8 cellular contexts compared by ENCODE assay signal in genomic region chr3:184380627-184381260, GRCh38. TPM values are rescaled to one million over a fixed set of nuclear protein-coding genes. Genes with fewer than 3 reads are reported as not detected.
DNase-seq lines count a peak whose midpoint lies in the region; ATAC-seq and FAIRE-seq lines count a peak whose summit lies in the region.

No MANE protein-coding gene starts in this region.

- H3K27me3 ChIP-seq in HAP-1 (ENCODE audit: low read depth) (no peaks in the 10 kb centered on the region), small intestine (ENCODE audit: control insufficient read depth in 2 of 2, insufficient read depth in 2 of 2, low read length in 2 of 2) (peaks cover 15 to 19% of the 10 kb centered on the region in 2 donors)

- no peaks in the 10 kb centered on the region for H3K36me3 ChIP-seq in HAP-1 (replicated peaks)
- H3K36me3 ChIP-seq in small intestine (ENCODE audit: control insufficient read depth in 2 of 2, insufficient read depth in 2 of 2, low read length in 2 of 2) = no peaks in the 10 kb centered on the region

- FAIRE-seq in small intestine (lab: Jason Lieb, UNC) = no peak

- ATAC-seq in HG02759 (IDR thresholded peaks at IDR 0.05; ENCODE audit: unreplicated experiment) (no peak), HG03135 (IDR thresholded peaks at IDR 0.05; ENCODE audit: unreplicated experiment) (no peak), GM18519 (IDR thresholded peaks at IDR 0.05; ENCODE audit: low FRiP score, unreplicated experiment) (no peak)

- H3K4me3 ChIP-seq in HAP-1 (peak overlapping the region; percentile 30), small intestine (ENCODE audit: low read depth in 1 of 2, low read length in 2 of 2) (peak overlapping the region; percentile 10 to 64)

- 3 to 5% (median 3%) methylated on average over 36 to 42 of the region's 42 CpGs for WGBS in small intestine, 3 donors

- H3K9me3 ChIP-seq in HAP-1 = no peaks in the 10 kb centered on the region
- no peaks in the 10 kb centered on the region for H3K9me3 ChIP-seq in small intestine (ENCODE audit: control insufficient read depth, low read depth)

- in situ Hi-C loops in HAP-1 (cut with MboI; ENCODE audit: low sequenced_read_pairs) = no loop called here

- H3K4me1 ChIP-seq in HAP-1 = peaks cover 4% of the 10 kb centered on the region; the same call in 1 of the 2 replicates
- no peaks in the 10 kb centered on the region for H3K4me1 ChIP-seq in small intestine (ENCODE audit: control insufficient read depth in 2 of 2, insufficient read depth in 1 of 2, low read depth in 1 of 2, low read length in 1 of 2)

- H3K27ac ChIP-seq in small intestine (ENCODE audit: low read depth in 1 of 2, low read length in 1 of 2) = peak overlapping the region in 1 of 2 donors; percentile 12

- DNase-seq in HAP-1 (ENCODE audit: low spot score in 2 of 2) (peak in 1 of 2 experiments; percentile 26), iPS-NIHi11 (ENCODE audit: low spot score) (peak; percentile 55), small intestine (no peak), NCI-H146 (lab: John Stamatoyannopoulos, UW) (no peak)
- DNase-seq in activated T-cell treated with anti-CD3 and anti-CD28 coated beads, Interleukin-2, amount 50 U/mL, for 48 hours = peak; percentile 33 to 39

RNA-seq across cellular contexts. Expression of gene CHRD, which starts 0.9 kb away (rescaled TPM):
- polyA plus RNA-seq in small intestine = 1 to 10 TPM in 1 of 3 donors, under 1 TPM in 1, not detected in 1; 0.27 to 3.8 TPM

RNA-seq across cellular contexts. Expression of gene THPO, which starts 2.7 kb away (rescaled TPM):
- polyA plus RNA-seq in small intestine = under 1 TPM in 1 of 3 donors, not detected in 2; 0.19 TPM

RNA-seq across cellular contexts. Expression of gene POLR2H, which starts 19.2 kb away (rescaled TPM):
- polyA plus RNA-seq in small intestine = 100 to 1,000 TPM; 124 to 346 (median 258) TPM

RNA-seq across cellular contexts. Expression of gene CLCN2, which starts 19.3 kb away (rescaled TPM):
- 10 to 100 TPM; 10.0 to 19.0 (median 11.6) TPM for polyA plus RNA-seq in small intestine

RNA-seq across cellular contexts. Expression of gene FAM131A, which starts 43.3 kb away (rescaled TPM):
- 10 to 100 TPM in 2 of 3 donors, 1 to 10 TPM in 1; 9.7 to 11.3 (median 10.3) TPM for polyA plus RNA-seq in small intestine

Comparison
In these comparisons a context has a peak if more than half of its experiments do, and no peak if none do; other contexts are left out.
1. DNase-seq: peak in activated T-cell treated with anti-CD3 and anti-CD28 coated beads, Interleukin-2, amount 50 U/mL, for 48 hours (2 of 2) and iPS-NIHi11 (single experiment); none in small intestine (single experiment) and NCI-H146 (single experiment).